21 cellular contexts compared by ENCODE assay signal in genomic region chr3:55686720-55687254, GRCh38.
A peak's percentile ranks its signal among the peaks of the same experiment; 100 is the strongest.
DNase-seq lines count a peak whose midpoint lies in the region; ATAC-seq, FAIRE-seq and TF ChIP-seq lines count a peak whose summit lies in the region.
"Had no signal": no experiment of that assay in that cellular context is flagged by ENCODE, and none has a peak within 500 bp of the region (broad histone marks: within the 10 kb centered on the region; RNA-seq: fewer than 3 reads in every experiment).

No MANE protein-coding gene starts in this region.

- no peak overlapping the region for H2BK5ac ChIP-seq in mesenchymal stem cell (ENCODE audit: low read depth, low read length, poor library complexity, severe bottlenecking)

- H2AFZ ChIP-seq in astrocyte (ENCODE audit: low read depth, low read length) (no peak overlapping the region), mesenchymal stem cell (ENCODE audit: low read depth, low read length) (no peak overlapping the region)

- no peaks in the 10 kb centered on the region for H4K20me1 ChIP-seq in astrocyte (ENCODE audit: insufficient read depth, low read length)

- no peak for TF ChIP-seq CTCF in astrocyte (IDR thresholded peaks at IDR 0.05; ENCODE audit: insufficient read depth, low read depth, low read length)

- DNase-seq in Ammon's horn (ENCODE audit: low spot score) = peak; percentile 19
- DNase-seq in M059J (ENCODE audit: low read depth) = peak; percentile 78
- DNase-seq in astrocyte (ENCODE audit: low read depth) = peak; percentile 81
- DNase-seq in mesenchymal stem cell = peak; percentile 83
- no peak for DNase-seq in activated gamma-delta T cell (lab: John Stamatoyannopoulos, UW)
- DNase-seq in 8988T = no peak
- DNase-seq: activated CD4-positive, alpha-beta T cell treated with anti-CD3 and anti-CD28 coated beads, Interleukin-2, amount 50 U/mL, for 48 hours; activated T-cell treated with anti-CD3 and anti-CD28 coated beads, Interleukin-2, amount 50 U/mL, for 1 hour; caudate nucleus; CD8-positive, alpha-beta T cell; hippocampal formation; NCI-H2029 treated with DMSO at 0.1 percent for 48 hours; NCI-H526; occipital lobe; sigmoid colon; stimulated activated CD4-positive, alpha-beta T cell treated with anti-CD3 and anti-CD28 coated beads, Interleukin-2, amount 100 ng/mL, for 24 hours; SW 1271 had no signal

- H3K27me3 Mint-ChIP-seq in astrocyte (ENCODE audit: low read depth, unreplicated experiment) = peaks cover 6% of the 10 kb centered on the region
- H3K27me3 Mint-ChIP-seq: activated naive CD4-positive, alpha-beta T cell treated with anti-CD3 and anti-CD28 coated beads, Interleukin-2, amount 50 U/mL, for 24 hours had no signal

- H3K4me2 ChIP-seq in astrocyte (ENCODE audit: low read length) = peak overlapping the region; percentile 15
- H3K4me2 ChIP-seq in mesenchymal stem cell (ENCODE audit: low read length, poor library complexity, severe bottlenecking) = no peak overlapping the region

- no peak for FAIRE-seq in astrocyte (lab: Jason Lieb, UNC)

- no peaks in the 10 kb centered on the region for H3K79me2 ChIP-seq in astrocyte (ENCODE audit: insufficient read depth, low read length)

- H3K4me3 ChIP-seq in astrocyte (ENCODE audit: insufficient read depth, low read depth, low read length) (no peak overlapping the region), mesenchymal stem cell (ENCODE audit: insufficient read depth in 1 of 2, low read depth in 1 of 2, low read length in 2 of 2) (no peak overlapping the region)
- H3K4me3 ChIP-seq: sigmoid colon, vagina had no signal

- H3K79me1 ChIP-seq in mesenchymal stem cell (replicated peaks; ENCODE audit: low read length, poor library complexity, severe bottlenecking) = no peaks in the 10 kb centered on the region

- H3K23ac ChIP-seq in mesenchymal stem cell (ENCODE audit: low read length in 2 of 2) = no peak overlapping the region

- H2BK120ac ChIP-seq in mesenchymal stem cell (ENCODE audit: low read depth, low read length) = no peak overlapping the region

- no peaks in the 10 kb centered on the region for H3K9me3 ChIP-seq in astrocyte (ENCODE audit: insufficient read depth, low read depth, low read length)
- no peaks in the 10 kb centered on the region for H3K9me3 ChIP-seq in mesenchymal stem cell (ENCODE audit: control insufficient read depth, low read length)
- H3K9me3 ChIP-seq: sigmoid colon, vagina had no signal

- no peaks in the 10 kb centered on the region for H3K9me3 Mint-ChIP-seq in astrocyte (ENCODE audit: unreplicated experiment)
- H3K9me3 Mint-ChIP-seq: activated naive CD4-positive, alpha-beta T cell treated with anti-CD3 and anti-CD28 coated beads, Interleukin-2, amount 50 U/mL, for 24 hours; CD8-positive, alpha-beta T cell had no signal

- peaks cover 3% of the 10 kb centered on the region for H3K36me3 Mint-ChIP-seq in astrocyte (ENCODE audit: low read depth, unreplicated experiment)
- H3K36me3 Mint-ChIP-seq: activated naive CD4-positive, alpha-beta T cell treated with anti-CD3 and anti-CD28 coated beads, Interleukin-2, amount 50 U/mL, for 24 hours; CD8-positive, alpha-beta T cell had no signal

- no peak overlapping the region for H2BK15ac ChIP-seq in mesenchymal stem cell (ENCODE audit: low read depth, poor library complexity, severe bottlenecking)

- no peak overlapping the region for H3K27ac Mint-ChIP-seq in astrocyte (ENCODE audit: unreplicated experiment)
- H3K27ac Mint-ChIP-seq: CD8-positive, alpha-beta T cell had no signal

- ATAC-seq in GM19324 (IDR thresholded peaks at IDR 0.05; ENCODE audit: low FRiP score, unreplicated experiment) = no peak
- ATAC-seq in HG03469 (IDR thresholded peaks at IDR 0.05; ENCODE audit: unreplicated experiment) = no peak
- ATAC-seq: CD8-positive, alpha-beta T cell had no signal

- peaks cover 8% of the 10 kb centered on the region for H3K4me1 Mint-ChIP-seq in astrocyte (ENCODE audit: low read depth, unreplicated experiment)
- H3K4me1 Mint-ChIP-seq: activated naive CD4-positive, alpha-beta T cell treated with anti-CD3 and anti-CD28 coated beads, Interleukin-2, amount 50 U/mL, for 24 hours had no signal

- H2BK12ac ChIP-seq in mesenchymal stem cell (ENCODE audit: low read length in 2 of 2) = no peak overlapping the region

- H4K8ac ChIP-seq in mesenchymal stem cell (ENCODE audit: low read length) = no peak overlapping the region

- no peak overlapping the region for H4K91ac ChIP-seq in mesenchymal stem cell (ENCODE audit: low read length)

- H3K4ac ChIP-seq in mesenchymal stem cell (ENCODE audit: low read depth in 1 of 2, low read length in 2 of 2) = no peak overlapping the region

- 8% methylated on average over 7 of the region's 7 CpGs for WGBS in mesenchymal stem cell

- no peak overlapping the region for H3K4me3 Mint-ChIP-seq in astrocyte (ENCODE audit: unreplicated experiment)
- H3K4me3 Mint-ChIP-seq: activated naive CD4-positive, alpha-beta T cell treated with anti-CD3 and anti-CD28 coated beads, Interleukin-2, amount 50 U/mL, for 24 hours; CD8-positive, alpha-beta T cell had no signal

- H3K27me3 ChIP-seq in astrocyte (ENCODE audit: insufficient read depth, low read length) (peaks cover 4% of the 10 kb centered on the region), mesenchymal stem cell (ENCODE audit: control insufficient read depth in 1 of 2, insufficient read depth in 1 of 2, low read length in 2 of 2) (peaks cover 0 to 21% of the 10 kb centered on the region in 2 experiments)
- H3K27me3 ChIP-seq: sigmoid colon, vagina had no signal

- H3K36me3 ChIP-seq in astrocyte (ENCODE audit: insufficient read depth, low read length) (no peaks in the 10 kb centered on the region), mesenchymal stem cell (ENCODE audit: control insufficient read depth in 1 of 2, insufficient read depth in 2 of 2, low read depth in 1 of 2, low read length in 2 of 2) (no peaks in the 10 kb centered on the region)
- H3K36me3 ChIP-seq: sigmoid colon, vagina had no signal

- H2AK5ac ChIP-seq in mesenchymal stem cell (ENCODE audit: low read length, severe bottlenecking) = no peak overlapping the region

- H3K9ac ChIP-seq in astrocyte (ENCODE audit: low read length) (no peak overlapping the region), mesenchymal stem cell (ENCODE audit: low read length) (no peak overlapping the region)

- peak overlapping the region in 1 of 2 experiments; percentile 25 for H3K18ac ChIP-seq in mesenchymal stem cell (ENCODE audit: low read depth in 1 of 2, low read length in 2 of 2)

- peaks cover 5% of the 10 kb centered on the region for H3K4me1 ChIP-seq in astrocyte (ENCODE audit: insufficient read depth, low read length)
- peaks cover 5% of the 10 kb centered on the region for H3K4me1 ChIP-seq in mesenchymal stem cell (ENCODE audit: control insufficient read depth, insufficient read depth, low read depth, low read length)
- H3K4me1 ChIP-seq: sigmoid colon, vagina had no signal

- no peak overlapping the region for H3K27ac ChIP-seq in astrocyte (ENCODE audit: low read depth, low read length)
- H3K27ac ChIP-seq in mesenchymal stem cell (ENCODE audit: low read length, poor library complexity, severe bottlenecking) = no peak overlapping the region
- H3K27ac ChIP-seq: sigmoid colon, vagina had no signal

- H3K14ac ChIP-seq in mesenchymal stem cell (ENCODE audit: low read length in 2 of 2) = no peak overlapping the region

Comparison
In these comparisons a context has a peak if more than half of its experiments do, and no peak if none do; other contexts are left out.
1. DNase-seq: peak in Ammon's horn (single experiment), M059J (single experiment), astrocyte (single experiment) and mesenchymal stem cell (single experiment); none in activated gamma-delta T cell (single experiment) and 8988T (single experiment).